ENCODE assay signal across 12 cellular contexts in the genomic region with DNA sequence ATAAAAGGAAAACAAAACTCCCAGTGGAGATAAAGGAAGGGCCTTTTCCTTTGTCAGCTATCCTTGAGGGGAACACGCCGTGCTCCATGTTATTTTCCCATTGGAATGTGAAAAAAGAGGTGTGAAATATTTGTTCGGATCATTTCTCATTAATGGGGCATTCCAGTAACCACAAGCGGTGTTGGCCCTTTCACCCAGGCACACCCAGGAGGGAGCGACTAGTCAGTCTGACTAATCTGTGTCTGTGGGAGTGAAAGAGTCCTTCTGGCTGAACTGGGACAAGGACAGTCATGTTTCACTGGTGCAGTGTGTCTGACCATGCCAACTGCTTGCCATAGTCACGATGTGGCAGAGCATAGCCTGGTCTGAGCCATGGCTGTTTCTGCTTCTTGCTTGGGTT. TPM values are rescaled to one million over a fixed set of nuclear protein-coding genes. Genes with fewer than 3 reads are reported as not detected.
A peak's percentile ranks its signal among the peaks of the same experiment; 100 is the strongest.
DNase-seq lines count a peak whose midpoint lies in the region; ATAC-seq and TF ChIP-seq lines count a peak whose summit lies in the region.
"Had no signal": no experiment of that assay in that cellular context is flagged by ENCODE, and none has a peak within 500 bp of the region (broad histone marks: within the 10 kb centered on the region; RNA-seq: fewer than 3 reads in every experiment).

No MANE protein-coding gene starts in this region.

- no peak for TF ChIP-seq POLR2A in uterus (IDR thresholded peaks at IDR 0.05)

- H3K27me3 ChIP-seq in MG63: no peaks in the 10 kb centered on the region
- H3K27me3 ChIP-seq in lower lobe of right lung (ENCODE audit: low read depth): no peaks in the 10 kb centered on the region
- no peaks in the 10 kb centered on the region for H3K27me3 ChIP-seq in uterus
- H3K27me3 ChIP-seq: BLaER1 treated with 17β-estradiol and CSF1 and Interleukin-3, amounts not matched to agents 10 nM and 100 nM had no signal

- H3K4me1 ChIP-seq in lower lobe of right lung: peaks cover 24% of the 10 kb centered on the region
- H3K4me1 ChIP-seq in uterus: no peaks in the 10 kb centered on the region

- H3K4me3 ChIP-seq in MG63: no peak overlapping the region
- H3K4me3 ChIP-seq in lower lobe of right lung: no peak overlapping the region
- H3K4me3 ChIP-seq in uterus: no peak overlapping the region
- H3K4me3 ChIP-seq: BLaER1 treated with 17β-estradiol and CSF1 and Interleukin-3, amounts not matched to agents 10 nM and 100 nM had no signal

- no peak overlapping the region for H3K27ac ChIP-seq in lower lobe of right lung
- H3K27ac ChIP-seq in uterus: no peak overlapping the region
- H3K27ac ChIP-seq: BLaER1 treated with 17β-estradiol and CSF1 and Interleukin-3, amounts not matched to agents 10 nM and 100 nM had no signal

- ATAC-seq in lower lobe of right lung (peak; percentile 66 to 73), GM21619 (IDR thresholded peaks at IDR 0.05; ENCODE audit: unreplicated experiment) (no peak)
- ATAC-seq: T-cell had no signal

- no peaks in the 10 kb centered on the region for H3K36me3 ChIP-seq in MG63
- H3K36me3 ChIP-seq in lower lobe of right lung: no peaks in the 10 kb centered on the region
- H3K36me3 ChIP-seq in uterus: no peaks in the 10 kb centered on the region
- H3K36me3 ChIP-seq: BLaER1 treated with 17β-estradiol and CSF1 and Interleukin-3, amounts not matched to agents 10 nM and 100 nM had no signal

- TF ChIP-seq CTCF in lower lobe of right lung (IDR thresholded peaks at IDR 0.05) (no peak), uterus (IDR thresholded peaks at IDR 0.05) (no peak)

- DNase-seq in AG08396 (ENCODE audit: low spot score): peak; percentile 86
- DNase-seq in MG63: peak; percentile 91
- DNase-seq in epidermal melanocyte (ENCODE audit: insufficient read length, low spot score): peak; percentile 84
- no peak for DNase-seq in lower lobe of right lung
- no peak for DNase-seq in GF-D8 (lab: John Stamatoyannopoulos, UW)
- DNase-seq in NCI-H1092 (lab: John Stamatoyannopoulos, UW): no peak
- DNase-seq in uterus: no peak
- DNase-seq: NCI-H2081 treated with DMSO at 0.1 percent for 48 hours; stimulated activated naive CD4-positive, alpha-beta T cell treated with Interleukin-2 at 50 U/mL for 16 hours; T-cell had no signal

- intact Hi-C loops in lower lobe of right lung (cut with DNase I) (no loop called here), uterus (cut with DNase I; ENCODE audit: low total_unique reads) (no loop called here)

- H3K9me3 ChIP-seq in MG63 (peaks cover 4% of the 10 kb centered on the region; the same call in 1 of the 2 replicates), lower lobe of right lung (no peaks in the 10 kb centered on the region), uterus (no peaks in the 10 kb centered on the region)

RNA-seq across cellular contexts. Expression of a gene that starts 13.0 kb away (rescaled TPM):
- 1.2 and 1.3 TPM in 2 replicates for total RNA-seq in MG63 (2014; rRNA removed; shearing (Covaris generic); ENCODE audit: low replicate concordance)
- total RNA-seq in lower lobe of right lung: 1.2 TPM
- total RNA-seq in uterus: 1 to 10 TPM in 1 of 4 donors, under 1 TPM in 1, not detected in 2; 0.35 to 1.4 TPM

Comparison
In these comparisons a context has a peak if more than half of its experiments do, and no peak if none do; other contexts are left out.
1. DNase-seq: peak in AG08396 (single experiment), MG63 (single experiment) and epidermal melanocyte (single experiment); none in lower lobe of right lung (single experiment), GF-D8 (single experiment), NCI-H1092 (single experiment) and uterus (0 of 2).